ENCODE assay signal across 26 cellular contexts in the genomic region with DNA sequence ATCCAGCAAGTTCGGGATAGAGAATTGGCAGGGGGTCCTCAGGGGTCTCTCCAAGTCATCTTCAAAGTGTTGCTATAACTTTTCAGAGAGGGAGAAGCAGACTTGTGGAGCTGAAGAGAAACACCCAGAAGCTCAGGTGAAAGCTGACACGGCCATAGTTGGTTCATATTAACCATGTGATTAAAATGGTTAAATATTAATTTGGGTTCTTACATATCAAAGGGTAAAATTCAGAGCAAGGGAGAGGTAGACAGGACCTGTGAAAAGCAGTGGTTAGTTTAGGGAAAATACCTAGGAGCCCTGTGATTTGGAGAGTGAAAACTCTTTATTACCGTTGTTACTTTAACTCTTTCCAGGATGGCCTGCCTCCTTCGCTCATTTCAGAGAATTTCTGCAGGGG. TPM values are rescaled to one million over a fixed set of nuclear protein-coding genes. Genes with fewer than 3 reads are reported as not detected.
DNase-seq lines count a peak whose midpoint lies in the region; ATAC-seq, FAIRE-seq and TF ChIP-seq lines count a peak whose summit lies in the region.
"Had no signal": no experiment of that assay in that cellular context is flagged by ENCODE, and none has a peak within 500 bp of the region (broad histone marks: within the 10 kb centered on the region; RNA-seq: fewer than 3 reads in every experiment).

A gene (plus strand): TSS at position 243 of the 400 bp plus-strand sequence. CDS start 115 bp downstream, at position 358.

- no peak for FAIRE-seq in pancreas (lab: Jason Lieb, UNC)
- FAIRE-seq: astrocyte, G401.6 had no signal

- no peaks in the 10 kb centered on the region for H3K4me1 Mint-ChIP-seq in effector memory CD8-positive, alpha-beta T cell (ENCODE audit: low read depth in 2 of 2)
- peaks cover 12% of the 10 kb centered on the region for H3K4me1 Mint-ChIP-seq in stimulated activated memory B cell treated with anti-CD40 and anti-IgM and Interleukin-4, amounts not matched to agents 10 μg/mL and 1 μg/mL and 100 μg/mL, for 72 hours
- H3K4me1 Mint-ChIP-seq: activated naive CD4-positive, alpha-beta T cell treated with anti-CD3 and anti-CD28 coated beads, Interleukin-2, amount 50 U/mL, for 24 hours; naive thymus-derived CD8-positive, alpha-beta T cell had no signal

- TF ChIP-seq CTCF in C4-2B (conservative IDR thresholded peaks at IDR 0.05) (no peak), ascending aorta (IDR thresholded peaks at IDR 0.05) (no peak), pancreas (IDR thresholded peaks at IDR 0.05) (no peak)

- H3K27ac Mint-ChIP-seq in effector memory CD8-positive, alpha-beta T cell, result no peak within 1 kb of the TSS
- no peak within 1 kb of the TSS for H3K27ac Mint-ChIP-seq in stimulated activated memory B cell treated with anti-CD40 and anti-IgM and Interleukin-4, amounts not matched to agents 10 μg/mL and 1 μg/mL and 100 μg/mL, for 72 hours
- H3K27ac Mint-ChIP-seq: activated naive CD4-positive, alpha-beta T cell treated with anti-CD3 and anti-CD28 coated beads, Interleukin-2, amount 50 U/mL, for 24 hours; activated T-cell treated with anti-CD3 and anti-CD28 coated beads, Interleukin-2, amount 50 U/mL, for 72 hours; memory B cell; stimulated activated naive CD8-positive, alpha-beta T cell treated with anti-CD3 and anti-CD28 coated beads, Interleukin-15, Interleukin-2, amounts not matched to agents 100 ng/mL and 50 ng/mL, for 24 hours had no signal

- H3K9me3 ChIP-seq in ascending aorta, result no peaks in the 10 kb centered on the region
- no peaks in the 10 kb centered on the region for H3K9me3 ChIP-seq in pancreas
- H3K9me3 ChIP-seq: BLaER1 treated with 17β-estradiol and CSF1 and Interleukin-3, amounts not matched to agents 10 nM and 100 nM; upper lobe of left lung had no signal

- no peak within 1 kb of the TSS for H3K4me3 ChIP-seq in ascending aorta
- H3K4me3 ChIP-seq in pancreas, result no peak within 1 kb of the TSS
- H3K4me3 ChIP-seq: BLaER1 treated with 17β-estradiol and CSF1 and Interleukin-3, amounts not matched to agents 10 nM and 100 nM; upper lobe of left lung had no signal

- peaks cover 4% of the 10 kb centered on the region for H3K36me3 Mint-ChIP-seq in effector memory CD8-positive, alpha-beta T cell (ENCODE audit: insufficient read depth)
- H3K36me3 Mint-ChIP-seq in stimulated activated memory B cell treated with anti-CD40 and anti-IgM and Interleukin-4, amounts not matched to agents 10 μg/mL and 1 μg/mL and 100 μg/mL, for 72 hours, result no peaks in the 10 kb centered on the region
- H3K36me3 Mint-ChIP-seq: activated naive CD4-positive, alpha-beta T cell treated with anti-CD3 and anti-CD28 coated beads, Interleukin-2, amount 50 U/mL, for 24 hours; memory B cell; naive thymus-derived CD8-positive, alpha-beta T cell had no signal

- WGBS in pancreas, 2 donors, result 36 to 46% methylated on average over 4 of the region's 4 CpGs

- H3K9me3 Mint-ChIP-seq in effector memory CD8-positive, alpha-beta T cell, result no peaks in the 10 kb centered on the region
- H3K9me3 Mint-ChIP-seq in stimulated activated memory B cell treated with anti-CD40 and anti-IgM and Interleukin-4, amounts not matched to agents 10 μg/mL and 1 μg/mL and 100 μg/mL, for 72 hours, result no peaks in the 10 kb centered on the region
- H3K9me3 Mint-ChIP-seq: activated naive CD4-positive, alpha-beta T cell treated with anti-CD3 and anti-CD28 coated beads, Interleukin-2, amount 50 U/mL, for 24 hours; activated T-cell treated with anti-CD3 and anti-CD28 coated beads, Interleukin-2, amount 50 U/mL, for 72 hours; memory B cell; naive thymus-derived CD8-positive, alpha-beta T cell; stimulated activated naive CD8-positive, alpha-beta T cell treated with anti-CD3 and anti-CD28 coated beads, Interleukin-15, Interleukin-2, amounts not matched to agents 100 ng/mL and 50 ng/mL, for 24 hours had no signal

- no peak for DNase-seq in ascending aorta (ENCODE audit: low spot score in 2 of 2)
- peak; percentile 68 for DNase-seq in kidney tubule cell (ENCODE audit: low spot score)
- DNase-seq in pancreas, result no peak
- DNase-seq in effector memory CD8-positive, alpha-beta T cell, result no peak
- DNase-seq in T-helper 2 cell, result no peak
- no peak for DNase-seq in hepatic stellate cell (ENCODE audit: low spot score)
- DNase-seq: activated CD4-positive, CD25-positive, alpha-beta regulatory T cell treated with anti-CD3 and anti-CD28 coated beads, Interleukin-2, amount 50 U/mL, for 72 hours; activated T-cell treated with anti-CD3 and anti-CD28 coated beads, Interleukin-2, amount 50 U/mL, for 72 hours; effector CD8-positive, alpha-beta T cell; naive thymus-derived CD8-positive, alpha-beta T cell; NCI-H1436; NCI-H524 treated with DMSO at 0.1 percent for 48 hours; stimulated activated CD4-positive, alpha-beta T cell treated with anti-CD3 and anti-CD28 coated beads, Interleukin-4, amount 100 ng/mL, for 1 hour; upper lobe of left lung had no signal

- no peaks in the 10 kb centered on the region for H3K4me1 ChIP-seq in ascending aorta
- H3K4me1 ChIP-seq in pancreas, result peaks cover 0 to 7% (median 0%) of the 10 kb centered on the region in 3 donors
- H3K4me1 ChIP-seq: upper lobe of left lung had no signal

- H3K36me3 ChIP-seq in ascending aorta, result no peaks in the 10 kb centered on the region
- H3K36me3 ChIP-seq in pancreas, result no peaks in the 10 kb centered on the region
- H3K36me3 ChIP-seq: BLaER1 treated with 17β-estradiol and CSF1 and Interleukin-3, amounts not matched to agents 10 nM and 100 nM; upper lobe of left lung had no signal

- peak; percentile 80 to 94 (median 86) for ATAC-seq in pancreas
- no peak for ATAC-seq in effector memory CD8-positive, alpha-beta T cell (replicated peaks)
- ATAC-seq in stimulated activated memory B cell treated with anti-CD40 and anti-IgM and Interleukin-4, amounts not matched to agents 10 μg/mL and 1 μg/mL and 100 μg/mL, for 72 hours, result no peak
- ATAC-seq: activated T-cell treated with anti-CD3 and anti-CD28 coated beads, Interleukin-2, amount 50 U/mL, for 72 hours; naive thymus-derived CD8-positive, alpha-beta T cell had no signal

- peaks cover 37 to 77% of the 10 kb centered on the region in 2 donors for H3K27me3 Mint-ChIP-seq in effector memory CD8-positive, alpha-beta T cell
- peaks cover 8% of the 10 kb centered on the region for H3K27me3 Mint-ChIP-seq in stimulated activated memory B cell treated with anti-CD40 and anti-IgM and Interleukin-4, amounts not matched to agents 10 μg/mL and 1 μg/mL and 100 μg/mL, for 72 hours

- no peak within 1 kb of the TSS for H3K4me3 Mint-ChIP-seq in effector memory CD8-positive, alpha-beta T cell
- H3K4me3 Mint-ChIP-seq in stimulated activated memory B cell treated with anti-CD40 and anti-IgM and Interleukin-4, amounts not matched to agents 10 μg/mL and 1 μg/mL and 100 μg/mL, for 72 hours, result no peak within 1 kb of the TSS
- H3K4me3 Mint-ChIP-seq: activated naive CD4-positive, alpha-beta T cell treated with anti-CD3 and anti-CD28 coated beads, Interleukin-2, amount 50 U/mL, for 24 hours; activated T-cell treated with anti-CD3 and anti-CD28 coated beads, Interleukin-2, amount 50 U/mL, for 72 hours; memory B cell; naive thymus-derived CD8-positive, alpha-beta T cell; stimulated activated naive CD8-positive, alpha-beta T cell treated with anti-CD3 and anti-CD28 coated beads, Interleukin-15, Interleukin-2, amounts not matched to agents 100 ng/mL and 50 ng/mL, for 24 hours had no signal

- H3K27ac ChIP-seq in C4-2B (peak within 1 kb of the TSS; percentile 55), ascending aorta (no peak within 1 kb of the TSS), pancreas (no peak within 1 kb of the TSS)
- H3K27ac ChIP-seq: BLaER1 treated with 17β-estradiol and CSF1 and Interleukin-3, amounts not matched to agents 10 nM and 100 nM; upper lobe of left lung had no signal

- H3K27me3 ChIP-seq in ascending aorta (no peaks in the 10 kb centered on the region), pancreas (no peaks in the 10 kb centered on the region)
- H3K27me3 ChIP-seq: BLaER1 treated with 17β-estradiol and CSF1 and Interleukin-3, amounts not matched to agents 10 nM and 100 nM; upper lobe of left lung had no signal

- intact Hi-C loops in ascending aorta (cut with DNase I), result no loop called here
- intact Hi-C loops in pancreas (cut with DNase I), result no loop called here

RNA-seq across cellular contexts. Expression of the gene that starts here (rescaled TPM):
- total RNA-seq in ascending aorta (10.6 TPM), pancreas (under 1 TPM in 1 of 6 donors, not detected in 5; 0.69 TPM)
- polyA plus RNA-seq in pancreas, result under 1 TPM in 1 of 2 donors, not detected in 1; 0.05 TPM
- total RNA-seq: A673; activated CD8-positive, alpha-beta memory T cell treated with anti-CD3 and anti-CD28 coated beads for 36 hours; activated T-cell treated with anti-CD3 and anti-CD28 coated beads, Interleukin-2, amount 50 U/mL, for 72 hours; astrocyte; cerebellum; naive thymus-derived CD8-positive, alpha-beta T cell; posterior vena cava had no signal
- polyA plus RNA-seq: naive thymus-derived CD8-positive, alpha-beta T cell had no signal

Comparison
In these comparisons a context has a peak if more than half of its experiments do, and no peak if none do; other contexts are left out.
1. Peak in ATAC-seq in pancreas; RNA of the gene not detected or under 1 TPM.